Comparison of ENCODE assay signal across 8 cellular contexts in genomic region chr2:64213607-64214275, GRCh38.
DNase-seq lines count a peak whose midpoint lies in the region; ATAC-seq and TF ChIP-seq lines count a peak whose summit lies in the region.

No MANE protein-coding gene starts in this region.

- H3K36me3 ChIP-seq in GM23338 (ENCODE audit: insufficient read depth) (no peaks in the 10 kb centered on the region), OCI-LY7 (ENCODE audit: insufficient read depth, low read length) (no peaks in the 10 kb centered on the region)

- H3K9me3 ChIP-seq in OCI-LY7 (ENCODE audit: low read length): no peaks in the 10 kb centered on the region

- H3K4me1 ChIP-seq in GM23338 (ENCODE audit: insufficient read depth): peaks cover 28% of the 10 kb centered on the region
- H3K4me1 ChIP-seq in OCI-LY7 (ENCODE audit: insufficient read depth, low read length, poor library complexity, severe bottlenecking): peaks cover 58% of the 10 kb centered on the region

- peaks cover 35% of the 10 kb centered on the region for H3K4me1 Mint-ChIP-seq in GM23338

- H3K79me2 ChIP-seq in GM23338 (replicated peaks; ENCODE audit: insufficient read depth) (no peaks in the 10 kb centered on the region), OCI-LY7 (ENCODE audit: insufficient read depth, low read depth, low read length) (no peaks in the 10 kb centered on the region; the same call in 1 of the 2 replicates)

- TF ChIP-seq CTCF in GM23338 (conservative IDR thresholded peaks at IDR 0.05; ENCODE audit: low read depth in 2 of 2) (no peak), OCI-LY7 (conservative IDR thresholded peaks at IDR 0.05; ENCODE audit: low read length) (peak; percentile 33; the same call in 1 of the 2 replicates)

- H3K36me3 Mint-ChIP-seq in GM23338 (ENCODE audit: low read depth): peaks cover 3% of the 10 kb centered on the region; the same call in 1 of the 3 replicates

- DNase-seq in GM23338 (ENCODE audit: low spot score) (no peak), OCI-LY7 (ENCODE audit: low spot score) (peak; percentile 74), left colon (no peak), cerebellar nuclear complex (lab: John Stamatoyannopoulos, UW) (no peak), NCI-H510A (lab: John Stamatoyannopoulos, UW) (no peak), HUDEP-2 (lab: John Stamatoyannopoulos, UW; ENCODE audit: unreplicated experiment in 76 of 76) (no peak)

- peak; percentile 26 for ATAC-seq in GM18861 (IDR thresholded peaks at IDR 0.05; ENCODE audit: unreplicated experiment)
- peak; percentile 37; the same call in 2 of the 3 replicates for ATAC-seq in GM23338
- ATAC-seq in left colon: peak; percentile 14
- no peak for ATAC-seq in esophagus mucosa

- H3K27ac ChIP-seq in GM23338 (ENCODE audit: low read depth) (no peak overlapping the region), OCI-LY7 (ENCODE audit: low read depth, low read length, poor library complexity, severe bottlenecking) (peak overlapping the region; percentile 96)

- no peak overlapping the region for H3K27ac Mint-ChIP-seq in GM23338

- intact Hi-C loops in OCI-LY7 (cut with micrococcal nuclease; ENCODE audit: unreplicated experiment): loop anchor here (2.0 to 5.0 kb wide), 4 partner anchors 69 to 161 kb away; partner anchors contain the start of gene PELI1
- intact Hi-C loops in left colon (cut with DNase I, micrococcal nuclease): no loop called here

- POLR2A ChIA-PET in OCI-LY7 (lab: Charles Lee): interaction anchor here (0.7 to 3.0 kb wide), 8 partner anchors 10 to 114 kb away, joined by 3 to 38 read pairs (median 6); no protein-coding TSS in a partner anchor

- peaks cover 3% of the 10 kb centered on the region for H3K27me3 Mint-ChIP-seq in GM23338 (ENCODE audit: insufficient read depth, low read depth, poor library complexity)

- no peaks in the 10 kb centered on the region for H4K20me1 ChIP-seq in GM23338 (replicated peaks; ENCODE audit: insufficient read depth)
- H4K20me1 ChIP-seq in OCI-LY7 (ENCODE audit: insufficient read depth, low read length): no peaks in the 10 kb centered on the region

- 0 out of 2 replicates have a peak overlapping the region, but pooled peaks have one; percentile 6 for H3K4me2 ChIP-seq in GM23338
- peak overlapping the region; percentile 75 for H3K4me2 ChIP-seq in OCI-LY7 (ENCODE audit: low read length)

- H3K9me3 Mint-ChIP-seq in GM23338: no peaks in the 10 kb centered on the region; the same call in 1 of the 3 replicates

- H3K4me3 ChIP-seq in GM23338 (no peak overlapping the region), OCI-LY7 (ENCODE audit: low read depth, low read length, poor library complexity, severe bottlenecking) (peak overlapping the region; percentile 59)

- H2AFZ ChIP-seq in GM23338 (no peak overlapping the region), OCI-LY7 (ENCODE audit: low read length) (peak overlapping the region; percentile 94; the same call in 1 of the 2 replicates)

- H3K4me3 Mint-ChIP-seq in GM23338: no peak overlapping the region

- H3K27me3 ChIP-seq in GM23338 (ENCODE audit: insufficient read depth): no peaks in the 10 kb centered on the region

- no peaks in the 10 kb centered on the region for H3F3A ChIP-seq in GM23338 (replicated peaks; ENCODE audit: low read depth)

- CTCF ChIA-PET in OCI-LY7 (lab: Charles Lee; ENCODE audit: unreplicated experiment): interaction anchor here (1.0 kb wide), 1 partner anchor 10 kb away, joined by 5 read pairs; no protein-coding TSS in a partner anchor

- BruUV-seq in OCI-LY7 (replicated peaks; lab: Mats Ljungman, UMichigan): TSS peak; percentile 98

- H3K9me2 ChIP-seq in GM23338 (ENCODE audit: insufficient read depth) (no peaks in the 10 kb centered on the region; the same call in 1 of the 2 replicates), OCI-LY7 (ENCODE audit: insufficient read depth, low read length) (no peaks in the 10 kb centered on the region)

TF ChIP-seq in GM23338, 12 proteins besides CTCF, POLR2A, EP300 and RAD21:
- no peak for TF ChIP-seq ZNF331 (CRISPR knock-in tag; IDR thresholded peaks at IDR 0.05; ENCODE audit: low read depth)
- no peak for TF ChIP-seq STAT1 (IDR thresholded peaks at IDR 0.05; ENCODE audit: unreplicated experiment)
- no peak for TF ChIP-seq EZH2phosphoT487 (IDR thresholded peaks at IDR 0.05; ENCODE audit: unreplicated experiment)
- TF ChIP-seq NANOG (IDR thresholded peaks at IDR 0.05; ENCODE audit: borderline replicate concordance): no peak
TF ChIP-seq in GM23338: peak in this region for 0.
